ENCODE assay signal across 8 cellular contexts in the genomic region with DNA sequence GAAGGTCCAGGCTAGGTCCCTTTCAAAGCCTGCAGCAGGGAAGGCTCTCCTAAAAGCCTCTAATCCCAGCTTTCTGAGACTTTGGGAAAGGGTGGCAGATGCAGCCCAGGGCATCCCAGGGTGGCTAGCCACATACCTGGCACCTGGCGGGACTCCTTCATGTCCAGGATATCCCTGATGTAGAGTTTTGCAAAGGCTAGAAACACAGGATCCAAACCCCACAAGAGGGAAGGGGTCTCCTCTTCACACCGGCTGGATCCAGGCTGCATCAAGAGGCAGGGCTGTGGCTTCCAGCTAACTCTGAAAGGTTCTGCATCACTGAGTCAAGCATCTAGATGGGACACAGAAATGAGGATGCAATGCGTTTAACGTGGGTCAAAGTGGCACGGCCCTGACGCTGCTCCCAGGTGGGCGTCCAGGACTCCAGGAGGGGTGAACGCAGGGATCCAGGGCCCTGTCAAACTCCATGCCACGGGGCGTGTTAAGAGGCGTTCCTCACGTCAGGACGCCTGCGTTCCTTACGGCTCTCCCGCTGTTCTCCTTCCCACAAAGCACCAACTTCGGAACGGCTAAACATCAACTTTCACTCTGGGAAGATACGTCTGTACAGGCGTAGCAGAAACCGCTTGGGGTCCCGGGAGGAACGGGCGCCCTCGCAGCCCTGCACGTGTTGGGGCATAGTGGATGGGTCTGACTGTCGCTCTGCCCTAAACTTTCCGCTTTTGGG. TPM values are rescaled to one million over a fixed set of nuclear protein-coding genes. Genes with fewer than 3 reads are reported as not detected.
A peak's percentile ranks its signal among the peaks of the same experiment; 100 is the strongest.
DNase-seq lines count a peak whose midpoint lies in the region; ATAC-seq and TF ChIP-seq lines count a peak whose summit lies in the region.

No MANE protein-coding gene starts in this region.

- DNase-seq in AG20443 (ENCODE audit: low spot score), result peak; percentile 58
- peak; percentile 60 to 82 for DNase-seq in SW 1271 (lab: John Stamatoyannopoulos, UW)
- DNase-seq in mucosa of descending colon, result peak; percentile 67 to 82 (median 75)
- peak; percentile 65 for DNase-seq in ureter (ENCODE audit: low spot score)
- no peak for DNase-seq in cortex of kidney (lab: John Stamatoyannopoulos, UW)

- H3K4me3 ChIP-seq in endocrine pancreas (ENCODE audit: control insufficient read depth, insufficient read depth, low read length) (peak overlapping the region; percentile 49), mucosa of descending colon (peak overlapping the region; percentile 38)

- H3K9me3 ChIP-seq in endocrine pancreas (ENCODE audit: control insufficient read depth, low read length), result no peaks in the 10 kb centered on the region
- peaks cover 4% of the 10 kb centered on the region for H3K9me3 ChIP-seq in mucosa of descending colon

- H3K36me3 ChIP-seq in endocrine pancreas (ENCODE audit: control insufficient read depth, insufficient read depth, low read length), result no peaks in the 10 kb centered on the region
- peaks cover 4% of the 10 kb centered on the region for H3K36me3 ChIP-seq in mucosa of descending colon (ENCODE audit: low read depth)

- intact Hi-C loops in mucosa of descending colon (cut with DNase I, micrococcal nuclease), result no loop called here

- H3K27me3 ChIP-seq in endocrine pancreas (ENCODE audit: control insufficient read depth, insufficient read depth, low read length), result no peaks in the 10 kb centered on the region

- H3K4me1 ChIP-seq in endocrine pancreas (ENCODE audit: control insufficient read depth, insufficient read depth, low read length), result peaks cover 5% of the 10 kb centered on the region
- peaks cover 26% of the 10 kb centered on the region for H3K4me1 ChIP-seq in mucosa of descending colon (ENCODE audit: low read depth)

- TF ChIP-seq CTCF in mucosa of descending colon (IDR thresholded peaks at IDR 0.05), result no peak

- ATAC-seq in GM18909 (IDR thresholded peaks at IDR 0.05; ENCODE audit: poor library complexity, unreplicated experiment), result peak; percentile 24
- ATAC-seq in HG03159 (IDR thresholded peaks at IDR 0.05; ENCODE audit: unreplicated experiment), result peak; percentile 9
- peak; percentile 57 for ATAC-seq in mucosa of descending colon

- peak overlapping the region; percentile 52 for H3K9ac ChIP-seq in endocrine pancreas (ENCODE audit: control insufficient read depth, insufficient read depth, low read length)

RNA-seq across cellular contexts. Expression of a gene that starts 0.5 kb away (rescaled TPM):
- total RNA-seq in mucosa of descending colon (10 to 100 TPM; 18.8 to 25.2 (median 20.7) TPM), ureter (49.3 TPM)

RNA-seq across cellular contexts. Expression of a gene that starts 49.5 kb away (rescaled TPM):
- total RNA-seq in mucosa of descending colon (10 to 100 TPM; 45.7 to 75.8 (median 46.7) TPM), ureter (66.4 TPM)
